20 cellular contexts compared by ENCODE assay signal in the genomic region with DNA sequence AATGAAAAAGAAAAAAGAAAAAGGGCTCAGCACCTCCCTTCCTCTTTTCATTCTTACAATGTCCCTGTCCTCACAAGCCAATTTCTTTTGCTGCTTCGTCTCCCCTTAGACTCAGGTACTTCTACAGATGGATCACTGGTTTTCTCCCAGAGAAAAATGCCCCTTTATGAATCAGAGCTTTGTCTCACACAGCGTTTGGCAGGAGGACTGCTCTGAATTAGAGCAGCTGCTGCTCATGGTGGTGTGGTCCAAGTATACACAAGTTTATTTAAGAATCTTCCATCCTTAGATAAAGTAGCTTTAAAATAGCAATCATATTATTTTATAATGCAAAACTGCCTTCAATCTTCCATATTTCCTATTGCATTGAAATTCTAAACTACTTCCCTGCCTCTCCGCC.
"Had no signal": no experiment of that assay in that cellular context is flagged by ENCODE, and none has a peak within 500 bp of the region (broad histone marks: within the 10 kb centered on the region; RNA-seq: fewer than 3 reads in every experiment).

No MANE protein-coding gene starts in this region.

- H3K4me3 ChIP-seq: MG63, SK-N-MC had no signal

- ATAC-seq: activated CD8-positive, alpha-beta memory T cell treated with anti-CD3 and anti-CD28 coated beads, Interleukin-2, amount 10 ng/mL, durations not matched to agents 7 days and 5 days; T-cell had no signal

- H3K36me3 ChIP-seq: MG63 had no signal

- H3K27ac ChIP-seq: SK-N-MC had no signal

- H3K9me3 ChIP-seq: MG63 had no signal

- DNase-seq: activated B cell treated with CpG ODN at 0.5 μM for 24 hours; activated CD4-positive, alpha-beta T cell treated with anti-CD3 and anti-CD28 coated beads for 1 hour; activated CD4-positive, alpha-beta T cell treated with anti-CD3 and anti-CD28 coated beads, Interleukin-2, amount 10 ng/mL, durations not matched to agents 24 days and 14 days; activated CD4-positive, alpha-beta T cell treated with anti-CD3 and anti-CD28 coated beads, Interleukin-2, amount 50 U/mL, for 48 hours; activated CD8-positive, alpha-beta memory T cell treated with anti-CD3 and anti-CD28 coated beads, Interleukin-2, amount 10 ng/mL, durations not matched to agents 7 days and 5 days; activated effector memory CD4-positive, alpha-beta T cell treated with Interleukin-2 at 50 U/mL for 16 hours; activated naive CD4-positive, alpha-beta T cell treated with Interleukin-2 at 50 U/mL for 16 hours; activated T-cell treated with anti-CD3 and anti-CD28 coated beads, Interleukin-2, amount 50 U/mL, for 24 hours; MG63; MV-4-11; NCI-H1092 treated with DMSO at 0.1 percent for 48 hours; NCI-H1436; NCI-H187; NCI-H2081; NCI-H524; SIG-M5; T-cell; T-helper 2 cell; T1000 had no signal
